In the genomic region with DNA sequence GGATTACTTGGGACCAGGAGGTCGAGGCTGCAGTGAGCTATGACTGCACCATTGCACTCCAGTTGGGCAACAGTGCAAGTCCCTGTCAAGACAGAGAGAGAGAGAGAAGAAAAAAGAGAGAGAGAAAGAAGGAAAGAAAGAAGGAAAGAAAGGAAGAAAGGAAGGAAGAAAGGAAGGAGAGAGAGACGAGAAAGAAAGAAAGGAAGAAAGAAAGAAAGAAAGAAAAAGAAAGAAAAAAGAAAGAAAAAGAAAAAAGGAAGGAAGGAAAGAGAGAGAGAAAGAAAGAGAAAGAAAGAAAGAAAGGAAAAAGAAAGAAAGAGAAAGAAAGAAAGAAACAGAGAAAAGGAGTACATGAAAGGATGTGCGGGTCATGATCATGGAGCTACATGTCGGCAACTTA, we compare ENCODE assay signal across 10 cellular contexts.
"Had no signal": no experiment of that assay in that cellular context is flagged by ENCODE, and none has a peak within 500 bp of the region (broad histone marks: within the 10 kb centered on the region; RNA-seq: fewer than 3 reads in every experiment).

No MANE protein-coding gene starts in this region.

- H3K9me3 ChIP-seq: HAP-1 had no signal

- H3K27ac ChIP-seq: GM23248, KMS-11 had no signal

- H3K4me1 ChIP-seq: HAP-1 had no signal

- H3K36me3 ChIP-seq: HAP-1 had no signal

- H3K4me3 ChIP-seq: GM23248, HAP-1 had no signal

- H3K4me2 ChIP-seq: KMS-11 had no signal

- H2AFZ ChIP-seq: GM23248 had no signal

- DNase-seq: GM23248, GOT3, H7, IMR-90, Karpas-422, KBM-7 had no signal

- FAIRE-seq: HTR-8/SVneo had no signal

- ATAC-seq: HCT116 had no signal

- H3K9ac ChIP-seq: GM23248, KMS-11 had no signal
